ENCODE assay signal across 1 cellular context in genomic region chr2:218395826-218396687, GRCh38.
A peak's percentile ranks its signal among the peaks of the same experiment; 100 is the strongest.
TF ChIP-seq lines count a peak whose summit lies in the region.

No MANE protein-coding gene starts in this region.

TF ChIP-seq in GM12878, 131 proteins besides CTCF, POLR2A, EP300 and RAD21 (continues in another document):
- TF ChIP-seq JUNB (IDR thresholded peaks at IDR 0.05) (peak; percentile 100), POLR2AphosphoS2 (IDR thresholded peaks at IDR 0.05; ENCODE audit: low read depth, low read length) (peak; percentile 50), FOXK2 (IDR thresholded peaks at IDR 0.05) (peak; percentile 85), HDAC6 (IDR thresholded peaks at IDR 0.05; ENCODE audit: unreplicated experiment) (no peak), RELB (IDR thresholded peaks at IDR 0.05; ENCODE audit: low read depth) (peak; percentile 100), CHD4 (IDR thresholded peaks at IDR 0.05) (0 out of 2 replicates have a peak, but pooled peaks have one; percentile 29), YBX1 (IDR thresholded peaks at IDR 0.05) (no peak), CBX3 (IDR thresholded peaks at IDR 0.05; ENCODE audit: borderline replicate concordance, low read depth) (no peak), BCL11A (IDR thresholded peaks at IDR 0.05; ENCODE audit: low read depth, low read length) (peak; percentile 61; the same call in 1 of the 2 replicates), MYB (IDR thresholded peaks at IDR 0.05; ENCODE audit: borderline replicate concordance, low read depth, low read length) (0 out of 2 replicates have a peak, but pooled peaks have one; percentile 59), TCF12 (IDR thresholded peaks at IDR 0.05; ENCODE audit: low read depth, low read length) (peak; percentile 67), BHLHE40 (IDR thresholded peaks at IDR 0.05; ENCODE audit: borderline replicate concordance in 1 of 2, low read depth in 2 of 2, low read length in 1 of 2) (peak; percentile 78 to 85), NRF1 (conservative IDR thresholded peaks at IDR 0.05; ENCODE audit: low read depth, low read length) (no peak), RB1 (IDR thresholded peaks at IDR 0.05; ENCODE audit: borderline replicate concordance) (peak; percentile 95; the same call in 1 of the 2 replicates), RCOR1 (conservative IDR thresholded peaks at IDR 0.05; ENCODE audit: low read depth, low read length) (no peak; the same call in 1 of the 2 replicates), BRCA1 (IDR thresholded peaks at IDR 0.05; ENCODE audit: low read depth, low read length) (no peak), ZNF274 (IDR thresholded peaks at IDR 0.05; ENCODE audit: insufficient read depth, insufficient read length) (no peak), RAD51 (IDR thresholded peaks at IDR 0.05) (no peak), TCF7 (IDR thresholded peaks at IDR 0.05; ENCODE audit: borderline replicate concordance) (peak; percentile 6; the same call in 1 of the 2 replicates), HDGF (IDR thresholded peaks at IDR 0.05) (no peak), CREM (IDR thresholded peaks at IDR 0.05; ENCODE audit: low read depth) (peak; percentile 51; the same call in 1 of the 2 replicates), SUZ12 (IDR thresholded peaks at IDR 0.05; ENCODE audit: unreplicated experiment) (no peak), ZNF207 (IDR thresholded peaks at IDR 0.05; ENCODE audit: borderline replicate concordance) (peak; percentile 87), SPI1 (IDR thresholded peaks at IDR 0.05; ENCODE audit: borderline replicate concordance, insufficient read depth, low read depth, low read length) (no peak), ASH2L (IDR thresholded peaks at IDR 0.05; ENCODE audit: borderline replicate concordance, low read depth) (peak; percentile 82; the same call in 1 of the 2 replicates), SRF (IDR thresholded peaks at IDR 0.05; ENCODE audit: low read depth in 2 of 2, low read length in 2 of 2) (no peak), SIX5 (IDR thresholded peaks at IDR 0.05; ENCODE audit: low read depth, low read length, severe bottlenecking) (no peak), MEF2B (IDR thresholded peaks at IDR 0.05; ENCODE audit: partially characterized antibody, poor library complexity, severe bottlenecking) (peak; percentile 95), IKZF1 (conservative IDR thresholded peaks at IDR 0.05) (peak; percentile 95), TBL1XR1 (IDR thresholded peaks at IDR 0.05; ENCODE audit: low read depth, low read length) (peak; percentile 51), TCF3 (IDR thresholded peaks at IDR 0.05; ENCODE audit: borderline replicate concordance, insufficient read depth, low read depth, low read length) (0 out of 2 replicates have a peak, but pooled peaks have one; percentile 10), EGR1 (IDR thresholded peaks at IDR 0.05; ENCODE audit: borderline replicate concordance in 1 of 2, low read depth in 2 of 2, low read length in 2 of 2) (peak in 1 of 2 experiments; percentile 99; a peak in 2 of 3 replicates), RUNX3 (IDR thresholded peaks at IDR 0.05; ENCODE audit: low read length) (peak; percentile 76; the same call in 1 of the 2 replicates), SIN3A (IDR thresholded peaks at IDR 0.05; ENCODE audit: low read depth, low read length) (no peak), HCFC1 (IDR thresholded peaks at IDR 0.05; ENCODE audit: low read length) (peak; percentile 51; the same call in 1 of the 2 replicates), PKNOX1 (IDR thresholded peaks at IDR 0.05) (peak; percentile 32), DPF2 (IDR thresholded peaks at IDR 0.05) (peak; percentile 55), SMAD5 (IDR thresholded peaks at IDR 0.05; ENCODE audit: low read depth) (no peak), CEBPB (IDR thresholded peaks at IDR 0.05; ENCODE audit: borderline replicate concordance in 1 of 2, low read depth in 2 of 2, low read length in 2 of 2) (no peak)
- TF ChIP-seq, protein P1, sequence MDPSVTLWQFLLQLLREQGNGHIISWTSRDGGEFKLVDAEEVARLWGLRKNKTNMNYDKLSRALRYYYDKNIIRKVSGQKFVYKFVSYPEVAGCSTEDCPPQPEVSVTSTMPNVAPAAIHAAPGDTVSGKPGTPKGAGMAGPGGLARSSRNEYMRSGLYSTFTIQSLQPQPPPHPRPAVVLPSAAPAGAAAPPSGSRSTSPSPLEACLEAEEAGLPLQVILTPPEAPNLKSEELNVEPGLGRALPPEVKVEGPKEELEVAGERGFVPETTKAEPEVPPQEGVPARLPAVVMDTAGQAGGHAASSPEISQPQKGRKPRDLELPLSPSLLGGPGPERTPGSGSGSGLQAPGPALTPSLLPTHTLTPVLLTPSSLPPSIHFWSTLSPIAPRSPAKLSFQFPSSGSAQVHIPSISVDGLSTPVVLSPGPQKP (IDR thresholded peaks at IDR 0.05; ENCODE audit: low read depth, low read length) = 0 out of 2 replicates have a peak, but pooled peaks have one; percentile 57
- TF ChIP-seq, protein P2, sequence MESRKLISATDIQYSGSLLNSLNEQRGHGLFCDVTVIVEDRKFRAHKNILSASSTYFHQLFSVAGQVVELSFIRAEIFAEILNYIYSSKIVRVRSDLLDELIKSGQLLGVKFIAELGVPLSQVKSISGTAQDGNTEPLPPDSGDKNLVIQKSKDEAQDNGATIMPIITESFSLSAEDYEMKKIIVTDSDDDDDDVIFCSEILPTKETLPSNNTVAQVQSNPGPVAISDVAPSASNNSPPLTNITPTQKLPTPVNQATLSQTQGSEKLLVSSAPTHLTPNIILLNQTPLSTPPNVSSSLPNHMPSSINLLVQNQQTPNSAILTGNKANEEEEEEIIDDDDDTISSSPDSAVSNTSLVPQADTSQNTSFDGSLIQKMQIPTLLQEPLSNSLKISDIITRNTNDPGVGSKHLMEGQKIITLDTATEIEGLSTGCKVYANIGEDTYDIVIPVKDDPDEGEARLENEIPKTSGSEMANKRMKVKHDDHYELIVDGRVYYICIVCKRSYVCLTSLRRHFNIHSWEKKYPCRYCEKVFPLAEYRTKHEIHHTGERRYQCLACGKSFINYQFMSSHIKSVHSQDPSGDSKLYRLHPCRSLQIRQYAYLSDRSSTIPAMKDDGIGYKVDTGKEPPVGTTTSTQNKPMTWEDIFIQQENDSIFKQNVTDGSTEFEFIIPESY (IDR thresholded peaks at IDR 0.05) = no peak
- TF ChIP-seq, protein P3, sequence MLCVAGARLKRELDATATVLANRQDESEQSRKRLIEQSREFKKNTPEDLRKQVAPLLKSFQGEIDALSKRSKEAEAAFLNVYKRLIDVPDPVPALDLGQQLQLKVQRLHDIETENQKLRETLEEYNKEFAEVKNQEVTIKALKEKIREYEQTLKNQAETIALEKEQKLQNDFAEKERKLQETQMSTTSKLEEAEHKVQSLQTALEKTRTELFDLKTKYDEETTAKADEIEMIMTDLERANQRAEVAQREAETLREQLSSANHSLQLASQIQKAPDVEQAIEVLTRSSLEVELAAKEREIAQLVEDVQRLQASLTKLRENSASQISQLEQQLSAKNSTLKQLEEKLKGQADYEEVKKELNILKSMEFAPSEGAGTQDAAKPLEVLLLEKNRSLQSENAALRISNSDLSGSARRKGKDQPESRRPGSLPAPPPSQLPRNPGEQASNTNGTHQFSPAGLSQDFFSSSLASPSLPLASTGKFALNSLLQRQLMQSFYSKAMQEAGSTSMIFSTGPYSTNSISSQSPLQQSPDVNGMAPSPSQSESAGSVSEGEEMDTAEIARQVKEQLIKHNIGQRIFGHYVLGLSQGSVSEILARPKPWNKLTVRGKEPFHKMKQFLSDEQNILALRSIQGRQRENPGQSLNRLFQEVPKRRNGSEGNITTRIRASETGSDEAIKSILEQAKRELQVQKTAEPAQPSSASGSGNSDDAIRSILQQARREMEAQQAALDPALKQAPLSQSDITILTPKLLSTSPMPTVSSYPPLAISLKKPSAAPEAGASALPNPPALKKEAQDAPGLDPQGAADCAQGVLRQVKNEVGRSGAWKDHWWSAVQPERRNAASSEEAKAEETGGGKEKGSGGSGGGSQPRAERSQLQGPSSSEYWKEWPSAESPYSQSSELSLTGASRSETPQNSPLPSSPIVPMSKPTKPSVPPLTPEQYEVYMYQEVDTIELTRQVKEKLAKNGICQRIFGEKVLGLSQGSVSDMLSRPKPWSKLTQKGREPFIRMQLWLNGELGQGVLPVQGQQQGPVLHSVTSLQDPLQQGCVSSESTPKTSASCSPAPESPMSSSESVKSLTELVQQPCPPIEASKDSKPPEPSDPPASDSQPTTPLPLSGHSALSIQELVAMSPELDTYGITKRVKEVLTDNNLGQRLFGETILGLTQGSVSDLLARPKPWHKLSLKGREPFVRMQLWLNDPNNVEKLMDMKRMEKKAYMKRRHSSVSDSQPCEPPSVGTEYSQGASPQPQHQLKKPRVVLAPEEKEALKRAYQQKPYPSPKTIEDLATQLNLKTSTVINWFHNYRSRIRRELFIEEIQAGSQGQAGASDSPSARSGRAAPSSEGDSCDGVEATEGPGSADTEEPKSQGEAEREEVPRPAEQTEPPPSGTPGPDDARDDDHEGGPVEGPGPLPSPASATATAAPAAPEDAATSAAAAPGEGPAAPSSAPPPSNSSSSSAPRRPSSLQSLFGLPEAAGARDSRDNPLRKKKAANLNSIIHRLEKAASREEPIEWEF (IDR thresholded peaks at IDR 0.05; ENCODE audit: insufficient replicate concordance, low read depth, low read length) = no peak
- TF ChIP-seq, protein P4, sequence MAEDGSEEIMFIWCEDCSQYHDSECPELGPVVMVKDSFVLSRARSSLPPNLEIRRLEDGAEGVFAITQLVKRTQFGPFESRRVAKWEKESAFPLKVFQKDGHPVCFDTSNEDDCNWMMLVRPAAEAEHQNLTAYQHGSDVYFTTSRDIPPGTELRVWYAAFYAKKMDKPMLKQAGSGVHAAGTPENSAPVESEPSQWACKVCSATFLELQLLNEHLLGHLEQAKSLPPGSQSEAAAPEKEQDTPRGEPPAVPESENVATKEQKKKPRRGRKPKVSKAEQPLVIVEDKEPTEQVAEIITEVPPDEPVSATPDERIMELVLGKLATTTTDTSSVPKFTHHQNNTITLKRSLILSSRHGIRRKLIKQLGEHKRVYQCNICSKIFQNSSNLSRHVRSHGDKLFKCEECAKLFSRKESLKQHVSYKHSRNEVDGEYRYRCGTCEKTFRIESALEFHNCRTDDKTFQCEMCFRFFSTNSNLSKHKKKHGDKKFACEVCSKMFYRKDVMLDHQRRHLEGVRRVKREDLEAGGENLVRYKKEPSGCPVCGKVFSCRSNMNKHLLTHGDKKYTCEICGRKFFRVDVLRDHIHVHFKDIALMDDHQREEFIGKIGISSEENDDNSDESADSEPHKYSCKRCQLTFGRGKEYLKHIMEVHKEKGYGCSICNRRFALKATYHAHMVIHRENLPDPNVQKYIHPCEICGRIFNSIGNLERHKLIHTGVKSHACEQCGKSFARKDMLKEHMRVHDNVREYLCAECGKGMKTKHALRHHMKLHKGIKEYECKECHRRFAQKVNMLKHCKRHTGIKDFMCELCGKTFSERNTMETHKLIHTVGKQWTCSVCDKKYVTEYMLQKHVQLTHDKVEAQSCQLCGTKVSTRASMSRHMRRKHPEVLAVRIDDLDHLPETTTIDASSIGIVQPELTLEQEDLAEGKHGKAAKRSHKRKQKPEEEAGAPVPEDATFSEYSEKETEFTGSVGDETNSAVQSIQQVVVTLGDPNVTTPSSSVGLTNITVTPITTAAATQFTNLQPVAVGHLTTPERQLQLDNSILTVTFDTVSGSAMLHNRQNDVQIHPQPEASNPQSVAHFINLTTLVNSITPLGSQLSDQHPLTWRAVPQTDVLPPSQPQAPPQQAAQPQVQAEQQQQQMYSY (CRISPR knock-in tag; IDR thresholded peaks at IDR 0.05) = no peak
- TF ChIP-seq, protein P5, sequence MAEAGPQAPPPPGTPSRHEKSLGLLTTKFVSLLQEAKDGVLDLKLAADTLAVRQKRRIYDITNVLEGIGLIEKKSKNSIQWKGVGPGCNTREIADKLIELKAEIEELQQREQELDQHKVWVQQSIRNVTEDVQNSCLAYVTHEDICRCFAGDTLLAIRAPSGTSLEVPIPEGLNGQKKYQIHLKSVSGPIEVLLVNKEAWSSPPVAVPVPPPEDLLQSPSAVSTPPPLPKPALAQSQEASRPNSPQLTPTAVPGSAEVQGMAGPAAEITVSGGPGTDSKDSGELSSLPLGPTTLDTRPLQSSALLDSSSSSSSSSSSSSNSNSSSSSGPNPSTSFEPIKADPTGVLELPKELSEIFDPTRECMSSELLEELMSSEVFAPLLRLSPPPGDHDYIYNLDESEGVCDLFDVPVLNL (IDR thresholded peaks at IDR 0.05; ENCODE audit: low read depth, low read length) = no peak
- TF ChIP-seq, protein P6, sequence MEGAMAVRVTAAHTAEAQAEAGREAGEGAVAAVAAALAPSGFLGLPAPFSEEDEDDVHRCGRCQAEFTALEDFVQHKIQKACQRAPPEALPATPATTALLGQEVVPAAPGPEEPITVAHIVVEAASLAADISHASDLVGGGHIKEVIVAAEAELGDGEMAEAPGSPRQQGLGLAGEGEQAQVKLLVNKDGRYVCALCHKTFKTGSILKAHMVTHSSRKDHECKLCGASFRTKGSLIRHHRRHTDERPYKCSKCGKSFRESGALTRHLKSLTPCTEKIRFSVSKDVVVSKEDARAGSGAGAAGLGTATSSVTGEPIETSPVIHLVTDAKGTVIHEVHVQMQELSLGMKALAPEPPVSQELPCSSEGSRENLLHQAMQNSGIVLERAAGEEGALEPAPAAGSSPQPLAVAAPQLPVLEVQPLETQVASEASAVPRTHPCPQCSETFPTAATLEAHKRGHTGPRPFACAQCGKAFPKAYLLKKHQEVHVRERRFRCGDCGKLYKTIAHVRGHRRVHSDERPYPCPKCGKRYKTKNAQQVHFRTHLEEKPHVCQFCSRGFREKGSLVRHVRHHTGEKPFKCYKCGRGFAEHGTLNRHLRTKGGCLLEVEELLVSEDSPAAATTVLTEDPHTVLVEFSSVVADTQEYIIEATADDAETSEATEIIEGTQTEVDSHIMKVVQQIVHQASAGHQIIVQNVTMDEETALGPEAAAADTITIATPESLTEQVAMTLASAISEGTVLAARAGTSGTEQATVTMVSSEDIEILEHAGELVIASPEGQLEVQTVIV (IDR thresholded peaks at IDR 0.05; ENCODE audit: borderline replicate concordance, partially characterized antibody) = peak; percentile 89
